22 cellular contexts compared by ENCODE assay signal in the genomic region with DNA sequence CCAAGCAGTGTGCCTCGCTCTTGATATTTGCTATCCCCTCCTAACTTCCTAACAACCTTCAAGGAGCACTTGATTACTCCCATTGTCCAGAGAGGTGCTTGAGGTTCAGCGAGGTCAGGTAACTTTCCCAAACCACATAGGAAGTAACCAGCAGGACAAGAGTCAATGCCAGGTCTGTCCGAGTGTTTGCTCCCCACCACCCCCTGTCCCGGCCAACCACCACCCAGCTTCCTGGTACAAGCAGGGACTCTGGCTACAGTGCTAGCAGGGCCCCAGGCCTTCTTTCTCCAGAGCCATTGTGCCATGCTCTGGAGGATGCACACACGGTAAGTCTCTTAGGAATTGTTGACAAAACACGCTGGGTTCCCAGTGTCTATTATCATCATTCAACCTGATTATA. TPM values are rescaled to one million over a fixed set of nuclear protein-coding genes. Genes with fewer than 3 reads are reported as not detected.
DNase-seq lines count a peak whose midpoint lies in the region; ATAC-seq and TF ChIP-seq lines count a peak whose summit lies in the region.
"Had no signal": no experiment of that assay in that cellular context is flagged by ENCODE, and none has a peak within 500 bp of the region (broad histone marks: within the 10 kb centered on the region; RNA-seq: fewer than 3 reads in every experiment).

No MANE protein-coding gene starts in this region.

- 80 to 85% methylated on average over 6 of the region's 6 CpGs for WGBS in heart right ventricle, 2 donors
- 87% methylated on average over 6 of the region's 6 CpGs for WGBS in mesenchymal stem cell

- H3K23ac ChIP-seq in mesenchymal stem cell (ENCODE audit: low read length in 2 of 2), result no peak overlapping the region

- no peak overlapping the region for H3K4ac ChIP-seq in mesenchymal stem cell (ENCODE audit: low read depth in 1 of 2, low read length in 2 of 2)

- intact Hi-C loops in activated naive CD4-positive, alpha-beta T cell treated with anti-CD3 and anti-CD28 coated beads for 36 hours (cut with micrococcal nuclease), result no loop called here
- intact Hi-C loops in heart right ventricle (cut with DNase I), result loop anchor here in 1 of 10 donors (2.0 kb wide), 1 partner anchor 20 kb away; no protein-coding TSS in a partner anchor
- intact Hi-C loops in posterior vena cava (cut with DNase I), result no loop called here

- H3K4me1 ChIP-seq in heart right ventricle (peaks cover 13 to 69% (median 51%) of the 10 kb centered on the region in 9 donors), mesenchymal stem cell (ENCODE audit: control insufficient read depth, insufficient read depth, low read depth, low read length) (peaks cover 2% of the 10 kb centered on the region)
- H3K4me1 ChIP-seq: breast epithelium, pancreas had no signal

- no peaks in the 10 kb centered on the region for H3K9me3 Mint-ChIP-seq in activated naive CD4-positive, alpha-beta T cell treated with anti-CD3 and anti-CD28 coated beads for 36 hours
- no peaks in the 10 kb centered on the region for H3K9me3 Mint-ChIP-seq in natural killer cell treated with Interleukin-12 subunit alpha and Interleukin-12 subunit beta and Interleukin-15 and Interleukin-18, amount 100 ng/mL, for 72 hours
- H3K9me3 Mint-ChIP-seq: nephron progenitor cell had no signal

- CTCF ChIA-PET in activated naive CD4-positive, alpha-beta T cell treated with anti-CD3 and anti-CD28 coated beads for 36 hours (lab: Charles Lee), result no interaction called here

- H2BK12ac ChIP-seq in mesenchymal stem cell (ENCODE audit: low read length in 2 of 2), result no peak overlapping the region

- H3K27me3 ChIP-seq in heart right ventricle (no peaks in the 10 kb centered on the region), mesenchymal stem cell (ENCODE audit: control insufficient read depth in 1 of 2, insufficient read depth in 1 of 2, low read length in 2 of 2) (no peaks in the 10 kb centered on the region)
- H3K27me3 ChIP-seq: breast epithelium, pancreas had no signal

- H3K4me2 ChIP-seq in mesenchymal stem cell (ENCODE audit: low read length, poor library complexity, severe bottlenecking), result no peak overlapping the region

- no peak for TF ChIP-seq CTCF in heart right ventricle (IDR thresholded peaks at IDR 0.05)

- H2BK120ac ChIP-seq in mesenchymal stem cell (ENCODE audit: low read depth, low read length), result no peak overlapping the region

- peaks cover 0 to 90% (median 0%) of the 10 kb centered on the region in 9 donors for H3K36me3 ChIP-seq in heart right ventricle
- H3K36me3 ChIP-seq in mesenchymal stem cell (ENCODE audit: control insufficient read depth in 1 of 2, insufficient read depth in 2 of 2, low read depth in 1 of 2, low read length in 2 of 2), result peaks cover 15 to 84% of the 10 kb centered on the region in 2 experiments
- H3K36me3 ChIP-seq: breast epithelium, pancreas had no signal

- no peak overlapping the region for H3K4me3 ChIP-seq in heart right ventricle
- H3K4me3 ChIP-seq in mesenchymal stem cell (ENCODE audit: insufficient read depth in 1 of 2, low read depth in 1 of 2, low read length in 2 of 2), result no peak overlapping the region
- H3K4me3 ChIP-seq: breast epithelium, pancreas had no signal

- ATAC-seq in heart right ventricle, result peak in 3 of 8 donors; percentile 4 to 64 (median 12)
- no peak for ATAC-seq in natural killer cell treated with Interleukin-12 subunit alpha and Interleukin-12 subunit beta and Interleukin-15 and Interleukin-18, amount 100 ng/mL, for 72 hours
- ATAC-seq: activated CD8-positive, alpha-beta memory T cell treated with anti-CD3 and anti-CD28 coated beads, Interleukin-2, amount 10 ng/mL, durations not matched to agents 7 days and 5 days; pancreas; PC-3; sciatic nerve had no signal

- H3K27ac Mint-ChIP-seq in activated naive CD4-positive, alpha-beta T cell treated with anti-CD3 and anti-CD28 coated beads for 36 hours, result peak overlapping the region; percentile 42
- H3K27ac Mint-ChIP-seq in natural killer cell treated with Interleukin-12 subunit alpha and Interleukin-12 subunit beta and Interleukin-15 and Interleukin-18, amount 100 ng/mL, for 72 hours, result no peak overlapping the region
- H3K27ac Mint-ChIP-seq: nephron progenitor cell had no signal

- H3K79me1 ChIP-seq in mesenchymal stem cell (replicated peaks; ENCODE audit: low read length, poor library complexity, severe bottlenecking), result no peaks in the 10 kb centered on the region

- H3K36me3 Mint-ChIP-seq in activated naive CD4-positive, alpha-beta T cell treated with anti-CD3 and anti-CD28 coated beads for 36 hours (ENCODE audit: low read depth), result peaks cover 12% of the 10 kb centered on the region
- H3K36me3 Mint-ChIP-seq in natural killer cell treated with Interleukin-12 subunit alpha and Interleukin-12 subunit beta and Interleukin-15 and Interleukin-18, amount 100 ng/mL, for 72 hours, result peaks cover 18% of the 10 kb centered on the region

- H3K4me1 Mint-ChIP-seq in activated naive CD4-positive, alpha-beta T cell treated with anti-CD3 and anti-CD28 coated beads for 36 hours (ENCODE audit: low read depth), result peaks cover 52% of the 10 kb centered on the region
- peaks cover 8 to 24% of the 10 kb centered on the region in 2 donors for H3K4me1 Mint-ChIP-seq in natural killer cell treated with Interleukin-12 subunit alpha and Interleukin-12 subunit beta and Interleukin-15 and Interleukin-18, amount 100 ng/mL, for 72 hours (ENCODE audit: low read depth in 2 of 2)

- no peak overlapping the region for H2BK15ac ChIP-seq in mesenchymal stem cell (ENCODE audit: low read depth, poor library complexity, severe bottlenecking)

- H4K91ac ChIP-seq in mesenchymal stem cell (ENCODE audit: low read length), result no peak overlapping the region

- H4K8ac ChIP-seq in mesenchymal stem cell (ENCODE audit: low read length), result no peak overlapping the region

- no peak overlapping the region for H3K18ac ChIP-seq in mesenchymal stem cell (ENCODE audit: low read depth in 1 of 2, low read length in 2 of 2)

- H2BK5ac ChIP-seq in mesenchymal stem cell (ENCODE audit: low read depth, low read length, poor library complexity, severe bottlenecking), result no peak overlapping the region

- no peak overlapping the region for H3K9ac ChIP-seq in mesenchymal stem cell (ENCODE audit: low read length)

- no peaks in the 10 kb centered on the region for H3K27me3 Mint-ChIP-seq in activated naive CD4-positive, alpha-beta T cell treated with anti-CD3 and anti-CD28 coated beads for 36 hours (ENCODE audit: low read depth)
- no peaks in the 10 kb centered on the region for H3K27me3 Mint-ChIP-seq in natural killer cell treated with Interleukin-12 subunit alpha and Interleukin-12 subunit beta and Interleukin-15 and Interleukin-18, amount 100 ng/mL, for 72 hours
- H3K27me3 Mint-ChIP-seq: activated CD8-positive, alpha-beta memory T cell treated with anti-CD3 and anti-CD28 coated beads, Interleukin-2, amount 10 ng/mL, durations not matched to agents 7 days and 5 days had no signal

- H2AK5ac ChIP-seq in mesenchymal stem cell (ENCODE audit: low read length, severe bottlenecking), result no peak overlapping the region

- no peak overlapping the region for H3K4me3 Mint-ChIP-seq in activated naive CD4-positive, alpha-beta T cell treated with anti-CD3 and anti-CD28 coated beads for 36 hours
- H3K4me3 Mint-ChIP-seq in natural killer cell treated with Interleukin-12 subunit alpha and Interleukin-12 subunit beta and Interleukin-15 and Interleukin-18, amount 100 ng/mL, for 72 hours, result no peak overlapping the region
- H3K4me3 Mint-ChIP-seq: activated CD8-positive, alpha-beta memory T cell treated with anti-CD3 and anti-CD28 coated beads, Interleukin-2, amount 10 ng/mL, durations not matched to agents 7 days and 5 days; nephron progenitor cell had no signal

- no peak overlapping the region for H2AFZ ChIP-seq in mesenchymal stem cell (ENCODE audit: low read depth, low read length)

- no peak overlapping the region for H3K14ac ChIP-seq in mesenchymal stem cell (ENCODE audit: low read length in 2 of 2)

- H3K9me3 ChIP-seq in heart right ventricle, result no peaks in the 10 kb centered on the region
- H3K9me3 ChIP-seq in mesenchymal stem cell (ENCODE audit: control insufficient read depth, low read length), result no peaks in the 10 kb centered on the region
- H3K9me3 ChIP-seq: breast epithelium, pancreas had no signal

- H3K27ac ChIP-seq in heart right ventricle, result peak overlapping the region in 6 of 10 donors; percentile 2 to 52 (median 34)
- H3K27ac ChIP-seq in mesenchymal stem cell (ENCODE audit: low read length, poor library complexity, severe bottlenecking), result no peak overlapping the region
- H3K27ac ChIP-seq: C4-2B, pancreas had no signal

- no peak for DNase-seq in activated naive CD4-positive, alpha-beta T cell treated with anti-CD3 and anti-CD28 coated beads for 36 hours
- no peak for DNase-seq in activated naive CD4-positive, alpha-beta T cell treated with Interleukin-2 at 50 U/mL for 16 hours
- DNase-seq in NCI-H2081 treated with DMSO at 0.1 percent for 48 hours (lab: John Stamatoyannopoulos, UW) (peak; percentile 8), heart right ventricle (no peak), posterior vena cava (ENCODE audit: low spot score) (peak; percentile 63), T-helper 2 cell (no peak), mesenchymal stem cell (no peak)
- DNase-seq in natural killer cell treated with Interleukin-12 subunit alpha and Interleukin-12 subunit beta and Interleukin-15 and Interleukin-18, amount 100 ng/mL, for 72 hours (ENCODE audit: low spot score), result no peak
- DNase-seq: activated CD4-positive, alpha-beta T cell treated with anti-CD3 and anti-CD28 coated beads for 1 hour; activated CD8-positive, alpha-beta memory T cell treated with anti-CD3 and anti-CD28 coated beads, Interleukin-2, amount 10 ng/mL, durations not matched to agents 7 days and 5 days; amniotic stem cell; cortex of kidney; KBM-7; NCI-H1694; NCI-H446; nephron progenitor cell; PC-3; SIG-M5 had no signal

RNA-seq across cellular contexts. Expression of gene SYNE3, which starts 49.2 kb away (rescaled TPM):
- total RNA-seq in activated naive CD4-positive, alpha-beta T cell treated with anti-CD3 and anti-CD28 coated beads for 36 hours, result 10 to 100 TPM; 21.6 to 22.8 TPM
- total RNA-seq in heart right ventricle (10 to 100 TPM in 5 of 10 donors, 1 to 10 TPM in 5; 4.8 to 15.4 (median 10.4) TPM), posterior vena cava (10 to 100 TPM; 35.7 to 40.0 TPM)
- 1 to 10 TPM; 1.5 to 5.3 TPM for polyA plus RNA-seq in heart right ventricle
- 10 to 100 TPM; 46.9 to 62.4 TPM for total RNA-seq in natural killer cell treated with Interleukin-12 subunit alpha and Interleukin-12 subunit beta and Interleukin-15 and Interleukin-18, amount 100 ng/mL, for 72 hours
- polyA plus RNA-seq in mesenchymal stem cell (2013, experiment 1 of 2), result 4.1 TPM
- polyA plus RNA-seq in mesenchymal stem cell (2013, experiment 2 of 2), result 3.9 TPM

Comparison
In these comparisons a context has a peak if more than half of its experiments do, and no peak if none do; other contexts are left out.
1. DNase-seq: peak in NCI-H2081 treated with DMSO at 0.1 percent for 48 hours (single experiment) and posterior vena cava (single experiment); none in activated naive CD4-positive, alpha-beta T cell treated with anti-CD3 and anti-CD28 coated beads for 36 hours (single experiment), activated naive CD4-positive, alpha-beta T cell treated with Interleukin-2 at 50 U/mL for 16 hours (single experiment), heart right ventricle (0 of 2), T-helper 2 cell (0 of 5), natural killer cell treated with Interleukin-12 subunit alpha and Interleukin-12 subunit beta and Interleukin-15 and Interleukin-18, amount 100 ng/mL, for 72 hours (single experiment) and mesenchymal stem cell (single experiment).